8 cellular contexts compared by ENCODE assay signal in the genomic region with DNA sequence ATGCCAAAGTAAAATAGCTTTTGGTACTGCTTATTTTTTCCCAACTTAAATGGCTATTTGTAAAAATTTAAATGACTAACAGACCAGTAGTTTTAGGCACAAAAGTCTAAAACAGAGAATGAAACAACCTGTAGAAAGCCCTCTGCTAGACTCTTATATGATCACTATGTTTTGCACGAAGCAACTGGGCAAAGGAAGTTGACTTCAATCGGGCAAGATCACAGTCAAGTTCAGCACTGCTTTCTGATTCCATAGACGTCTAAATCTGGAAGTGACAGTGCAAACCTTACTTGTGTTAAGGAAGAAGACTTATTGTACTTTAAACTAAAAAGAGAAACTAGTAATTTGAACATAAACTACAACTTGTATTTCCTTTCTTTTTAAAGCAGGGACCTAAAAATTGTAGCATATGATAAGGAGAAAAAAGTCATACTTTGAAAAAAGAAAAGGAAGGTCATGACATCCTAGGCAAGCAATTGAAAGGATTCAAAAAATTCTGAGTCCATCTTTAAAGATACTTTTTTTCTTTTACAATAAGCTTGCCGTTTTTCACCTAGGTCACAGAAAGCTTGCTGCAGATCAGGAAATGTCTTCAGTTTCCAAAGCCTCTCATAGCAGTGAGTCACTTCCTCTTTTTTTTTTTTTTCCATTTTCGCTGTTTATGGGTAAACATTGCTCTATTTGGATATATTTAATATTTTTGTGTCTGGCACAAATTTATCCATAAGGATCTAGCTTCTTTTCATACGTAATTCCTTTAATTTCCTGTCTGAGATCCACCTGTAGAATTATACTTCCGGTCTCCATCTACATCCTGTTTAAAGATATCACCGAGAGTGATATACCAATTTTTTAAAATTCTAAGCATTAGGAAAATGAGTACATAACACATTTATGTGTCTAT.
A peak's percentile ranks its signal among the peaks of the same experiment; 100 is the strongest.
DNase-seq lines count a peak whose midpoint lies in the region; ATAC-seq, FAIRE-seq and TF ChIP-seq lines count a peak whose summit lies in the region.

No MANE protein-coding gene starts in this region.

- peak; percentile 98 for FAIRE-seq in H54 (lab: Jason Lieb, UNC)

- H3K9me3 ChIP-seq in right lobe of liver: no peaks in the 10 kb centered on the region

- H3K27ac ChIP-seq in right lobe of liver: no peak overlapping the region

- no peak for TF ChIP-seq CTCF in right lobe of liver (IDR thresholded peaks at IDR 0.05)

- peak; percentile 70 for DNase-seq in DMS53 treated with DMSO at 0.1 percent for 48 hours (lab: John Stamatoyannopoulos, UW; ENCODE audit: unreplicated experiment)
- DNase-seq in H54 (ENCODE audit: insufficient read length, low spot score): no peak
- DNase-seq in SKM-1 treated with dmso at 0.1 percent for 144 hours (lab: John Stamatoyannopoulos, UW; ENCODE audit: unreplicated experiment): peak; percentile 46
- no peak for DNase-seq in right lobe of liver
- no peak for DNase-seq in NCI-H345 treated with DMSO at 0.1 percent for 48 hours (lab: John Stamatoyannopoulos, UW; ENCODE audit: unreplicated experiment)
- DNase-seq in NK-92 (lab: John Stamatoyannopoulos, UW; ENCODE audit: unreplicated experiment): no peak
- no peak for DNase-seq in SHP77 treated with DMSO at 0.1 percent for 48 hours (lab: John Stamatoyannopoulos, UW)

- TF ChIP-seq POLR2A in H54 (IDR thresholded peaks at IDR 0.05; ENCODE audit: low read depth, low read length): no peak
- no peak for TF ChIP-seq POLR2A in right lobe of liver (IDR thresholded peaks at IDR 0.05)

- ATAC-seq in right lobe of liver (peak in 3 of 4 donors; percentile 34 to 63 (median 47)), HG03045 (IDR thresholded peaks at IDR 0.05; ENCODE audit: unreplicated experiment) (no peak)

- H3K4me1 ChIP-seq in right lobe of liver: no peaks in the 10 kb centered on the region

- no peak overlapping the region for H3K4me3 ChIP-seq in right lobe of liver

- H3K36me3 ChIP-seq in right lobe of liver: no peaks in the 10 kb centered on the region

- H3K27me3 ChIP-seq in right lobe of liver: peaks cover 0 to 5% of the 10 kb centered on the region in 2 donors

- intact Hi-C loops in right lobe of liver (cut with DNase I): no loop called here

- 24% methylated on average over 8 of the region's 8 CpGs for WGBS in right lobe of liver (ENCODE audit: insufficient coverage, low coverage, low lambda C conversion rate, missing lambda C conversion rate)

Comparison
In these comparisons a context has a peak if more than half of its experiments do, and no peak if none do; other contexts are left out.
1. DNase-seq: peak in DMS53 treated with DMSO at 0.1 percent for 48 hours (single experiment) and SKM-1 treated with dmso at 0.1 percent for 144 hours (single experiment); none in H54 (single experiment), right lobe of liver (0 of 3), NCI-H345 treated with DMSO at 0.1 percent for 48 hours (single experiment), NK-92 (single experiment) and SHP77 treated with DMSO at 0.1 percent for 48 hours (single experiment).